Comparison of ENCODE assay signal across 13 cellular contexts in genomic region chr15:93331545-93332117, GRCh38.
A peak's percentile ranks its signal among the peaks of the same experiment; 100 is the strongest.
DNase-seq lines count a peak whose midpoint lies in the region; ATAC-seq and TF ChIP-seq lines count a peak whose summit lies in the region.
"Had no signal": no experiment of that assay in that cellular context is flagged by ENCODE, and none has a peak within 500 bp of the region (broad histone marks: within the 10 kb centered on the region; RNA-seq: fewer than 3 reads in every experiment).

No MANE protein-coding gene starts in this region.

- H3K4me3 ChIP-seq in esophagus muscularis mucosa, result no peak overlapping the region
- H3K4me3 ChIP-seq: spleen had no signal

- no peaks in the 10 kb centered on the region for H3K27me3 ChIP-seq in esophagus muscularis mucosa

- TF ChIP-seq POLR2A in esophagus muscularis mucosa (IDR thresholded peaks at IDR 0.05; ENCODE audit: low read depth), result no peak

- H3K9me3 ChIP-seq in esophagus muscularis mucosa, result no peaks in the 10 kb centered on the region
- H3K9me3 ChIP-seq: spleen had no signal

- H3K36me3 ChIP-seq in esophagus muscularis mucosa, result no peaks in the 10 kb centered on the region
- H3K36me3 ChIP-seq: spleen had no signal

- TF ChIP-seq CTCF in esophagus muscularis mucosa (IDR thresholded peaks at IDR 0.05), result no peak

- intact Hi-C loops in sciatic nerve (cut with DNase I) (no loop called here), esophagus muscularis mucosa (cut with DNase I) (no loop called here)

- DNase-seq in NCI-H2081 (lab: John Stamatoyannopoulos, UW) (peak; percentile 27 to 36), NCI-H2081 treated with DMSO at 0.1 percent for 48 hours (lab: John Stamatoyannopoulos, UW) (no peak), NCI-H2227 treated with DMSO at 0.1 percent for 48 hours (lab: John Stamatoyannopoulos, UW) (peak; percentile 57), iPS DF 19.7 (ENCODE audit: low read depth, low spot score) (peak; percentile 67), sciatic nerve (ENCODE audit: low spot score) (no peak), esophagus muscularis mucosa (ENCODE audit: extremely low spot score) (no peak), superior temporal gyrus (ENCODE audit: extremely low spot score) (no peak), globus pallidus (ENCODE audit: low spot score) (no peak)
- DNase-seq: ACHN; activated T-cell treated with anti-CD3 and anti-CD28 coated beads, Interleukin-2, amount 50 U/mL, for 48 hours; DMS79; natural killer cell; spleen had no signal

- no peak overlapping the region for H3K27ac ChIP-seq in esophagus muscularis mucosa (replicated peaks in 1 of 4)
- H3K27ac ChIP-seq: spleen had no signal

- no peak for TF ChIP-seq EP300 in esophagus muscularis mucosa (IDR thresholded peaks at IDR 0.05)

- peak; percentile 51 for ATAC-seq in sciatic nerve
- ATAC-seq: natural killer cell had no signal

- peaks cover 0 to 14% (median 11%) of the 10 kb centered on the region in 4 donors for H3K4me1 ChIP-seq in esophagus muscularis mucosa
- H3K4me1 ChIP-seq: spleen had no signal

- WGBS in esophagus muscularis mucosa, result 27% methylated on average over 9 of the region's 9 CpGs

Comparison
In these comparisons a context has a peak if more than half of its experiments do, and no peak if none do; other contexts are left out.
1. DNase-seq: peak in NCI-H2081 (2 of 2), NCI-H2227 treated with DMSO at 0.1 percent for 48 hours (single experiment) and iPS DF 19.7 (single experiment); none in NCI-H2081 treated with DMSO at 0.1 percent for 48 hours (single experiment), sciatic nerve (single experiment), esophagus muscularis mucosa (single experiment), superior temporal gyrus (single experiment) and globus pallidus (single experiment).